In genomic region chr13:22073718-22074117, GRCh38 we compare ENCODE assay signal across 1 cellular context.
TF ChIP-seq lines count a peak whose summit lies in the region.

No MANE protein-coding gene starts in this region.

TF ChIP-seq in GM12878, 131 proteins besides CTCF, POLR2A, EP300 and RAD21 (continued from another document):
- TF ChIP-seq, protein P1, sequence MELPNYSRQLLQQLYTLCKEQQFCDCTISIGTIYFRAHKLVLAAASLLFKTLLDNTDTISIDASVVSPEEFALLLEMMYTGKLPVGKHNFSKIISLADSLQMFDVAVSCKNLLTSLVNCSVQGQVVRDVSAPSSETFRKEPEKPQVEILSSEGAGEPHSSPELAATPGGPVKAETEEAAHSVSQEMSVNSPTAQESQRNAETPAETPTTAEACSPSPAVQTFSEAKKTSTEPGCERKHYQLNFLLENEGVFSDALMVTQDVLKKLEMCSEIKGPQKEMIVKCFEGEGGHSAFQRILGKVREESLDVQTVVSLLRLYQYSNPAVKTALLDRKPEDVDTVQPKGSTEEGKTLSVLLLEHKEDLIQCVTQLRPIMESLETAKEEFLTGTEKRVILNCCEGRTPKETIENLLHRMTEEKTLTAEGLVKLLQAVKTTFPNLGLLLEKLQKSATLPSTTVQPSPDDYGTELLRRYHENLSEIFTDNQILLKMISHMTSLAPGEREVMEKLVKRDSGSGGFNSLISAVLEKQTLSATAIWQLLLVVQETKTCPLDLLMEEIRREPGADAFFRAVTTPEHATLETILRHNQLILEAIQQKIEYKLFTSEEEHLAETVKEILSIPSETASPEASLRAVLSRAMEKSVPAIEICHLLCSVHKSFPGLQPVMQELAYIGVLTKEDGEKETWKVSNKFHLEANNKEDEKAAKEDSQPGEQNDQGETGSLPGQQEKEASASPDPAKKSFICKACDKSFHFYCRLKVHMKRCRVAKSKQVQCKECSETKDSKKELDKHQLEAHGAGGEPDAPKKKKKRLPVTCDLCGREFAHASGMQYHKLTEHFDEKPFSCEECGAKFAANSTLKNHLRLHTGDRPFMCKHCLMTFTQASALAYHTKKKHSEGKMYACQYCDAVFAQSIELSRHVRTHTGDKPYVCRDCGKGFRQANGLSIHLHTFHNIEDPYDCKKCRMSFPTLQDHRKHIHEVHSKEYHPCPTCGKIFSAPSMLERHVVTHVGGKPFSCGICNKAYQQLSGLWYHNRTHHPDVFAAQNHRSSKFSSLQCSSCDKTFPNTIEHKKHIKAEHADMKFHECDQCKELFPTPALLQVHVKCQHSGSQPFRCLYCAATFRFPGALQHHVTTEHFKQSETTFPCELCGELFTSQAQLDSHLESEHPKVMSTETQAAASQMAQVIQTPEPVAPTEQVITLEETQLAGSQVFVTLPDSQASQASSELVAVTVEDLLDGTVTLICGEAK (IDR thresholded peaks at IDR 0.05; ENCODE audit: borderline replicate concordance) = no peak
- TF ChIP-seq FOS (IDR thresholded peaks at IDR 0.05; ENCODE audit: borderline replicate concordance, extremely low read depth, insufficient read length) (no peak), SKIL (IDR thresholded peaks at IDR 0.05; ENCODE audit: low read depth, poor library complexity, severe bottlenecking) (no peak), SMAD1 (IDR thresholded peaks at IDR 0.05; ENCODE audit: low read depth, partially characterized antibody) (no peak), EED (IDR thresholded peaks at IDR 0.05; ENCODE audit: low read depth) (peak; percentile 56), NFIC (IDR thresholded peaks at IDR 0.05; ENCODE audit: low read depth, low read length) (peak; percentile 63; the same call in 1 of the 2 replicates), NR2C2 (IDR thresholded peaks at IDR 0.05; ENCODE audit: borderline replicate concordance, control insufficient read depth, insufficient read length, low read depth) (no peak), IKZF2 (IDR thresholded peaks at IDR 0.05) (peak in 1 of 2 experiments; percentile 48; a peak in 2 of 4 replicates), SMC3 (IDR thresholded peaks at IDR 0.05; ENCODE audit: borderline replicate concordance, low read length) (no peak), KLF5 (IDR thresholded peaks at IDR 0.05; ENCODE audit: partially characterized antibody) (no peak), RAD51 (IDR thresholded peaks at IDR 0.05) (no peak; the same call in 1 of the 2 replicates), SMARCA5 (IDR thresholded peaks at IDR 0.05) (no peak), WRNIP1 (IDR thresholded peaks at IDR 0.05; ENCODE audit: borderline replicate concordance, low read depth, low read length) (no peak), ZNF384 (IDR thresholded peaks at IDR 0.05; ENCODE audit: borderline replicate concordance, low read depth, low read length) (no peak), NR2F1 (conservative IDR thresholded peaks at IDR 0.05) (0 out of 2 replicates have a peak, but pooled peaks have one; percentile 20), MTA2 (IDR thresholded peaks at IDR 0.05; ENCODE audit: low read depth) (peak; percentile 78), CREB1 (IDR thresholded peaks at IDR 0.05; ENCODE audit: low read depth) (peak; percentile 68; the same call in 1 of the 2 replicates), ETV6 (conservative IDR thresholded peaks at IDR 0.05 in 1 of 2, IDR thresholded peaks at IDR 0.05 in 1 of 2; ENCODE audit: borderline replicate concordance in 1 of 2, low read depth in 1 of 2) (peak in 1 of 2 experiments; percentile 63; a peak in 2 of 4 replicates), ATF7 (IDR thresholded peaks at IDR 0.05; ENCODE audit: low read depth) (peak; percentile 73), MEF2A (IDR thresholded peaks at IDR 0.05; ENCODE audit: insufficient read depth, low read depth, low read length) (no peak), RUNX3 (IDR thresholded peaks at IDR 0.05; ENCODE audit: low read length) (peak; percentile 68), HDAC6 (IDR thresholded peaks at IDR 0.05; ENCODE audit: unreplicated experiment) (no peak), IKZF1 (conservative IDR thresholded peaks at IDR 0.05) (peak; percentile 47), SP1 (IDR thresholded peaks at IDR 0.05; ENCODE audit: low read depth, low read length) (peak; percentile 18), NFXL1 (IDR thresholded peaks at IDR 0.05; ENCODE audit: borderline replicate concordance) (no peak), NR2C1 (IDR thresholded peaks at IDR 0.05) (peak; percentile 44), PRDM15 (CRISPR knock-in tag; IDR thresholded peaks at IDR 0.05) (no peak), KDM1A (IDR thresholded peaks at IDR 0.05; ENCODE audit: borderline replicate concordance) (no peak), BHLHE40 (IDR thresholded peaks at IDR 0.05; ENCODE audit: borderline replicate concordance in 1 of 2, low read depth in 2 of 2, low read length in 1 of 2) (peak in 1 of 2 experiments; percentile 49; a peak in 1 of 4 replicates), CEBPZ (IDR thresholded peaks at IDR 0.05; ENCODE audit: low read depth, low read length) (no peak)
- TF ChIP-seq, protein P2, sequence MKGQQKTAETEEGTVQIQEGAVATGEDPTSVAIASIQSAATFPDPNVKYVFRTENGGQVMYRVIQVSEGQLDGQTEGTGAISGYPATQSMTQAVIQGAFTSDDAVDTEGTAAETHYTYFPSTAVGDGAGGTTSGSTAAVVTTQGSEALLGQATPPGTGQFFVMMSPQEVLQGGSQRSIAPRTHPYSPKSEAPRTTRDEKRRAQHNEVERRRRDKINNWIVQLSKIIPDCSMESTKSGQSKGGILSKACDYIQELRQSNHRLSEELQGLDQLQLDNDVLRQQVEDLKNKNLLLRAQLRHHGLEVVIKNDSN (IDR thresholded peaks at IDR 0.05; ENCODE audit: borderline replicate concordance, extremely low read length, insufficient read depth, low read depth, low read length) = no peak
- TF ChIP-seq, protein P3, sequence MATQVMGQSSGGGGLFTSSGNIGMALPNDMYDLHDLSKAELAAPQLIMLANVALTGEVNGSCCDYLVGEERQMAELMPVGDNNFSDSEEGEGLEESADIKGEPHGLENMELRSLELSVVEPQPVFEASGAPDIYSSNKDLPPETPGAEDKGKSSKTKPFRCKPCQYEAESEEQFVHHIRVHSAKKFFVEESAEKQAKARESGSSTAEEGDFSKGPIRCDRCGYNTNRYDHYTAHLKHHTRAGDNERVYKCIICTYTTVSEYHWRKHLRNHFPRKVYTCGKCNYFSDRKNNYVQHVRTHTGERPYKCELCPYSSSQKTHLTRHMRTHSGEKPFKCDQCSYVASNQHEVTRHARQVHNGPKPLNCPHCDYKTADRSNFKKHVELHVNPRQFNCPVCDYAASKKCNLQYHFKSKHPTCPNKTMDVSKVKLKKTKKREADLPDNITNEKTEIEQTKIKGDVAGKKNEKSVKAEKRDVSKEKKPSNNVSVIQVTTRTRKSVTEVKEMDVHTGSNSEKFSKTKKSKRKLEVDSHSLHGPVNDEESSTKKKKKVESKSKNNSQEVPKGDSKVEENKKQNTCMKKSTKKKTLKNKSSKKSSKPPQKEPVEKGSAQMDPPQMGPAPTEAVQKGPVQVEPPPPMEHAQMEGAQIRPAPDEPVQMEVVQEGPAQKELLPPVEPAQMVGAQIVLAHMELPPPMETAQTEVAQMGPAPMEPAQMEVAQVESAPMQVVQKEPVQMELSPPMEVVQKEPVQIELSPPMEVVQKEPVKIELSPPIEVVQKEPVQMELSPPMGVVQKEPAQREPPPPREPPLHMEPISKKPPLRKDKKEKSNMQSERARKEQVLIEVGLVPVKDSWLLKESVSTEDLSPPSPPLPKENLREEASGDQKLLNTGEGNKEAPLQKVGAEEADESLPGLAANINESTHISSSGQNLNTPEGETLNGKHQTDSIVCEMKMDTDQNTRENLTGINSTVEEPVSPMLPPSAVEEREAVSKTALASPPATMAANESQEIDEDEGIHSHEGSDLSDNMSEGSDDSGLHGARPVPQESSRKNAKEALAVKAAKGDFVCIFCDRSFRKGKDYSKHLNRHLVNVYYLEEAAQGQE (IDR thresholded peaks at IDR 0.05; ENCODE audit: low read depth, low read length) = no peak
- TF ChIP-seq, protein P4, sequence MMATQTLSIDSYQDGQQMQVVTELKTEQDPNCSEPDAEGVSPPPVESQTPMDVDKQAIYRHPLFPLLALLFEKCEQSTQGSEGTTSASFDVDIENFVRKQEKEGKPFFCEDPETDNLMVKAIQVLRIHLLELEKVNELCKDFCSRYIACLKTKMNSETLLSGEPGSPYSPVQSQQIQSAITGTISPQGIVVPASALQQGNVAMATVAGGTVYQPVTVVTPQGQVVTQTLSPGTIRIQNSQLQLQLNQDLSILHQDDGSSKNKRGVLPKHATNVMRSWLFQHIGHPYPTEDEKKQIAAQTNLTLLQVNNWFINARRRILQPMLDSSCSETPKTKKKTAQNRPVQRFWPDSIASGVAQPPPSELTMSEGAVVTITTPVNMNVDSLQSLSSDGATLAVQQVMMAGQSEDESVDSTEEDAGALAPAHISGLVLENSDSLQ (IDR thresholded peaks at IDR 0.05) = no peak
